In the genomic region with DNA sequence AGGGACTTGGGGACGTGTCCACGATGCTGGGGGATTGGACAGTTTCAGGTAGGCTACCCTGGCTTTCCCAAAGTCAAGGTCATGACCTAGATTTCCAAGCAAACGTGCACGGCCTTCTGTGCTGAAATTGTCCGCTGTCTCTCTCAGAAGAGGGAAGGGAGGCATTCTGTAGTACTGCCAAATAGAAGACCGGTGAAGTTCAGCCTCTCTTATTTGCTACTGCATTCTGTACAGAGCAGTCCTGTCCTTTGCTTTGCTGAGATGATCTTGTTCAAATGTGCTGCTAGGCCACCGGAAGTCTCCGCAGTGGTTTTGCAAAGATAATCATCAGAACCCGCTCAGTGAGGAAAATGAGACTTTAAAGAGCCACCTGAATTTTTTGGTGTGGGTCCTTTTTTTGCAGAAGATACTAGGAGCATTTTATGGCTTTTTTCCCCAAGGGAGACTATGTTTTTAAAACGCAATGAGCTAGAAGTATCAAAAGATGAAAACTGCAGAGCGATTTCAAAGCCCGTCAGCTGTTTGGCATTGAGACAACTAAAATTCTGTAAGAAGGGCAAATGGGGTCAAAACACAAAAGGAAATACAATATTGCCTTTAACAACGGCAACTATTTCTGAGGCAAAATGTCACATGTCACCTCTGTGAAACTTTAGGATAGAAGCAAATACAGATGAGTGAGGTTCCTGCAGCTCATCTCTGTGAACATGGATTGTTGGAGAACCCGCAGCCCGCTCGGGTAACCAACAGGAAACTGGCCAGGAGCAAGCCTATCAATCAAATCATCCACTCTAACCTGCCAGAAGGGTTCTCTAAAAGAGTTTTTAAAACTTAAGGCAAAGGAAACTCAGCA, we compare ENCODE assay signal across 8 cellular contexts. TPM values are rescaled to one million over a fixed set of nuclear protein-coding genes. Genes with fewer than 3 reads are reported as not detected.
DNase-seq lines count a peak whose midpoint lies in the region; ATAC-seq, FAIRE-seq and TF ChIP-seq lines count a peak whose summit lies in the region.

No MANE protein-coding gene starts in this region.

- H3K4me1 ChIP-seq in MM.1S (ENCODE audit: low read length) (peaks cover 5% of the 10 kb centered on the region; the same call in 1 of the 2 replicates), hepatocyte (ENCODE audit: insufficient read depth) (peaks cover 14% of the 10 kb centered on the region)

- H4K20me1 ChIP-seq in MM.1S (ENCODE audit: insufficient read depth, low read length) (no peaks in the 10 kb centered on the region), hepatocyte (ENCODE audit: insufficient read depth, poor library complexity, severe bottlenecking) (no peaks in the 10 kb centered on the region)

- H3K4me2 ChIP-seq in MM.1S (ENCODE audit: low read depth, low read length) (peak overlapping the region; percentile 90; the same call in 1 of the 2 replicates), hepatocyte (no peak overlapping the region)

- H2AFZ ChIP-seq in MM.1S (ENCODE audit: low read length): peak overlapping the region; percentile 89
- H2AFZ ChIP-seq in hepatocyte: peak overlapping the region; percentile 70

- H3K4me1 Mint-ChIP-seq in stimulated activated effector memory CD8-positive, alpha-beta T cell treated with anti-CD3 and anti-CD28 coated beads, Interleukin-12 subunit alpha, Interleukin-12 subunit beta, amount 100 ng/mL, for 72 hours: peaks cover 35% of the 10 kb centered on the region

- peak overlapping the region; percentile 40 for H3K27ac Mint-ChIP-seq in stimulated activated effector memory CD8-positive, alpha-beta T cell treated with anti-CD3 and anti-CD28 coated beads, Interleukin-12 subunit alpha, Interleukin-12 subunit beta, amount 100 ng/mL, for 72 hours

- no peak overlapping the region for H3K9ac ChIP-seq in MM.1S (ENCODE audit: low read length)

- no peaks in the 10 kb centered on the region for H3K9me3 Mint-ChIP-seq in stimulated activated effector memory CD8-positive, alpha-beta T cell treated with anti-CD3 and anti-CD28 coated beads, Interleukin-12 subunit alpha, Interleukin-12 subunit beta, amount 100 ng/mL, for 72 hours

- no peaks in the 10 kb centered on the region for H3F3A ChIP-seq in MM.1S (ENCODE audit: insufficient read depth, low read length)

- H3K9me2 ChIP-seq in MM.1S (replicated peaks; ENCODE audit: insufficient read depth, low read length) (no peaks in the 10 kb centered on the region), hepatocyte (replicated peaks; ENCODE audit: insufficient read depth) (no peaks in the 10 kb centered on the region)

- H3K9me3 ChIP-seq in MM.1S (replicated peaks; ENCODE audit: insufficient read depth, low read length) (no peaks in the 10 kb centered on the region), hepatocyte (ENCODE audit: low read depth) (no peaks in the 10 kb centered on the region)

- H3K4me3 ChIP-seq in MM.1S (ENCODE audit: low read length): no peak overlapping the region
- no peak overlapping the region for H3K4me3 ChIP-seq in hepatocyte

- H3K4me3 Mint-ChIP-seq in stimulated activated effector memory CD8-positive, alpha-beta T cell treated with anti-CD3 and anti-CD28 coated beads, Interleukin-12 subunit alpha, Interleukin-12 subunit beta, amount 100 ng/mL, for 72 hours: peak overlapping the region; percentile 89

- H3K36me3 ChIP-seq in MM.1S (replicated peaks; ENCODE audit: insufficient read depth, low read length): no peaks in the 10 kb centered on the region
- H3K36me3 ChIP-seq in hepatocyte (replicated peaks; ENCODE audit: insufficient read depth, low read depth): no peaks in the 10 kb centered on the region

- no peaks in the 10 kb centered on the region for H3K27me3 ChIP-seq in MM.1S (replicated peaks; ENCODE audit: insufficient read depth, low read length)
- no peaks in the 10 kb centered on the region for H3K27me3 ChIP-seq in hepatocyte

- H3K36me3 Mint-ChIP-seq in stimulated activated effector memory CD8-positive, alpha-beta T cell treated with anti-CD3 and anti-CD28 coated beads, Interleukin-12 subunit alpha, Interleukin-12 subunit beta, amount 100 ng/mL, for 72 hours: peaks cover 5% of the 10 kb centered on the region

- DNase-seq in MM.1S (no peak), hepatocyte (ENCODE audit: low spot score) (no peak), GM12892 (ENCODE audit: insufficient read length) (no peak), inferior parietal cortex (ENCODE audit: extremely low spot score) (no peak)
- DNase-seq in activated CD8-positive, alpha-beta memory T cell treated with anti-CD3 and anti-CD28 coated beads for 24 hours: peak; percentile 69
- DNase-seq in stimulated activated effector memory CD8-positive, alpha-beta T cell treated with anti-CD3 and anti-CD28 coated beads, Interleukin-12 subunit alpha, Interleukin-12 subunit beta, amount 100 ng/mL, for 72 hours (ENCODE audit: low spot score in 2 of 2): peak; percentile 5 to 68

- H3K79me2 ChIP-seq in MM.1S (ENCODE audit: low read length): peaks cover 19% of the 10 kb centered on the region
- peaks cover 26% of the 10 kb centered on the region for H3K79me2 ChIP-seq in hepatocyte

- TF ChIP-seq CTCF in MM.1S (IDR thresholded peaks at IDR 0.05; ENCODE audit: low read length): no peak
- no peak for TF ChIP-seq CTCF in hepatocyte (IDR thresholded peaks at IDR 0.05; ENCODE audit: poor library complexity)

- TF ChIP-seq POLR2A in GM12892 (IDR thresholded peaks at IDR 0.05; ENCODE audit: low read depth, low read length): no peak

- H3K27ac ChIP-seq in MM.1S (ENCODE audit: low read length) (no peak overlapping the region), hepatocyte (peak overlapping the region; percentile 13)

- FAIRE-seq in GM12892 (lab: Jason Lieb, UNC): no peak

- ATAC-seq in stimulated activated effector memory CD8-positive, alpha-beta T cell treated with anti-CD3 and anti-CD28 coated beads, Interleukin-12 subunit alpha, Interleukin-12 subunit beta, amount 100 ng/mL, for 72 hours: peak; percentile 22
- ATAC-seq in GM19395 (IDR thresholded peaks at IDR 0.05; ENCODE audit: unreplicated experiment): no peak
- ATAC-seq in GM18868 (IDR thresholded peaks at IDR 0.05; ENCODE audit: unreplicated experiment): no peak

- WGBS in hepatocyte (ENCODE audit: low lambda C conversion rate, missing lambda C conversion rate): 77% methylated on average over 16 of the region's 16 CpGs

RNA-seq across cellular contexts. Expression of a gene that starts 1.3 kb away (rescaled TPM):
- 21.3 and 23.4 TPM in 2 replicates for total RNA-seq in hepatocyte
- polyA plus RNA-seq in hepatocyte: 14.7 and 15.0 TPM in 2 replicates
- polyA plus RNA-seq in GM12892 (2012; ENCODE audit: missing spikeins): 8.8 TPM

Comparison
In these comparisons a context has a peak if more than half of its experiments do, and no peak if none do; other contexts are left out.
1. DNase-seq: peak in activated CD8-positive, alpha-beta memory T cell treated with anti-CD3 and anti-CD28 coated beads for 24 hours (single experiment) and stimulated activated effector memory CD8-positive, alpha-beta T cell treated with anti-CD3 and anti-CD28 coated beads, Interleukin-12 subunit alpha, Interleukin-12 subunit beta, amount 100 ng/mL, for 72 hours (2 of 2); none in MM.1S (single experiment), hepatocyte (single experiment), GM12892 (single experiment) and inferior parietal cortex (single experiment).